ENCODE assay signal across 22 cellular contexts in genomic region chr5:155053482-155053881, GRCh38. TPM values are rescaled to one million over a fixed set of nuclear protein-coding genes. Genes with fewer than 3 reads are reported as not detected.
DNase-seq lines count a peak whose midpoint lies in the region; ATAC-seq, FAIRE-seq and TF ChIP-seq lines count a peak whose summit lies in the region.
"Had no signal": no experiment of that assay in that cellular context is flagged by ENCODE, and none has a peak within 500 bp of the region (broad histone marks: within the 10 kb centered on the region; RNA-seq: fewer than 3 reads in every experiment).

No MANE protein-coding gene starts in this region.

- no peaks in the 10 kb centered on the region for H3K79me2 ChIP-seq in HepG2 (ENCODE audit: insufficient read depth, low read length)
- H3K79me2 ChIP-seq in GM23248 (ENCODE audit: insufficient read depth), result no peaks in the 10 kb centered on the region

- H3K9ac ChIP-seq in HepG2 (ENCODE audit: insufficient read depth, low read depth, low read length), result no peak overlapping the region
- H3K9ac ChIP-seq in GM23248, result no peak overlapping the region

- in situ Hi-C loops in HepG2 (cut with HindIII; ENCODE audit: extremely low pct_ligation_motif_present, low pct_unique_long_range_greater_than_20kb), result no loop called here
- in situ Hi-C loops in GM23248 (cut with MboI), result no loop called here

- H3K27me3 ChIP-seq in HepG2 (ENCODE audit: control insufficient read depth in 1 of 2, insufficient read depth in 2 of 2, low read length in 2 of 2) (no peaks in the 10 kb centered on the region; a peak in 1 of 5 replicates), right lobe of liver (no peaks in the 10 kb centered on the region), heart right ventricle (no peaks in the 10 kb centered on the region), testis (no peaks in the 10 kb centered on the region), GM23248 (replicated peaks; ENCODE audit: insufficient read depth) (no peaks in the 10 kb centered on the region)

- ATAC-seq in HepG2 (peak; percentile 54), right lobe of liver (no peak), heart right ventricle (peak in 6 of 8 donors; percentile 69 to 91 (median 86)), HG03175 (IDR thresholded peaks at IDR 0.05; ENCODE audit: unreplicated experiment) (no peak)
- ATAC-seq: SK-N-SH treated with all-trans-retinoic acid at 6 μM for 48 hours had no signal

- H3K4me3 ChIP-seq in HepG2 (replicated peaks in 1 of 3; ENCODE audit: insufficient read depth in 1 of 3, low read depth in 2 of 3, low read length in 3 of 3) (no peak overlapping the region), right lobe of liver (no peak overlapping the region), heart right ventricle (no peak overlapping the region), testis (no peak overlapping the region), GM23248 (no peak overlapping the region)

- WGBS in HepG2 (ENCODE audit: low lambda C conversion rate), result 6% methylated on average over 4 of the region's 4 CpGs
- 37% methylated on average over 4 of the region's 4 CpGs for WGBS in right lobe of liver (ENCODE audit: insufficient coverage, low coverage, low lambda C conversion rate, missing lambda C conversion rate)
- WGBS in heart right ventricle, 2 donors, result 25 to 26% methylated on average over 4 of the region's 4 CpGs
- WGBS in testis, 2 donors, result 24 to 25% methylated on average over 4 of the region's 4 CpGs
- 0 to 1% methylated on average over 4 of the region's 4 CpGs for WGBS in GM23248 (ENCODE audit: low coverage in 1 of 2, low lambda C conversion rate in 2 of 2, missing lambda C conversion rate in 2 of 2), 2 experiments

- H3K4me1 ChIP-seq in HepG2 (ENCODE audit: insufficient read depth, low read length), result peaks cover 31% of the 10 kb centered on the region
- no peaks in the 10 kb centered on the region for H3K4me1 ChIP-seq in right lobe of liver
- H3K4me1 ChIP-seq in heart right ventricle, result peaks cover 0 to 17% (median 9%) of the 10 kb centered on the region in 9 donors
- H3K4me1 ChIP-seq in testis, result no peaks in the 10 kb centered on the region
- H3K4me1 ChIP-seq in GM23248 (ENCODE audit: insufficient read depth), result no peaks in the 10 kb centered on the region

- CTCF ChIA-PET in HepG2 (lab: Yijun Ruan, JAX; ENCODE audit: low intra/inter-chr PET ratio, low total read pairs), result no interaction called here

- TF ChIP-seq CTCF in HepG2 (CRISPR knock-in tag; IDR thresholded peaks at IDR 0.05) (no peak), right lobe of liver (IDR thresholded peaks at IDR 0.05) (no peak), heart right ventricle (IDR thresholded peaks at IDR 0.05) (no peak), testis (IDR thresholded peaks at IDR 0.05) (no peak)

- no peaks in the 10 kb centered on the region for H3F3A ChIP-seq in GM23248 (ENCODE audit: insufficient read depth)

- TF ChIP-seq POLR2A in HepG2 (IDR thresholded peaks at IDR 0.05; ENCODE audit: insufficient read depth in 1 of 2, low read depth in 2 of 2, low read length in 2 of 2) (no peak), right lobe of liver (IDR thresholded peaks at IDR 0.05) (no peak), testis (IDR thresholded peaks at IDR 0.05) (no peak)

- intact Hi-C loops in HepG2 (cut with micrococcal nuclease; ENCODE audit: unreplicated experiment) (no loop called here), right lobe of liver (cut with DNase I) (no loop called here), heart right ventricle (cut with DNase I) (loop anchor here in 2 of 10 donors (5.0 kb wide), 2 partner anchors 39 to 139 kb away; no protein-coding TSS in a partner anchor), testis (cut with DNase I; ENCODE audit: low total_unique reads) (no loop called here)

- H4K20me1 ChIP-seq in HepG2 (ENCODE audit: insufficient read depth, low read length) (no peaks in the 10 kb centered on the region), GM23248 (ENCODE audit: insufficient read depth) (no peaks in the 10 kb centered on the region)

- H3K4me2 ChIP-seq in HepG2 (ENCODE audit: low read depth, low read length), result no peak overlapping the region
- no peak overlapping the region for H3K4me2 ChIP-seq in GM23248 (ENCODE audit: unreplicated experiment)

- H3K36me3 ChIP-seq in HepG2 (replicated peaks in 1 of 2; ENCODE audit: control insufficient read depth in 1 of 2, insufficient read depth in 2 of 2, low read length in 2 of 2), result no peaks in the 10 kb centered on the region
- H3K36me3 ChIP-seq in right lobe of liver, result no peaks in the 10 kb centered on the region
- H3K36me3 ChIP-seq in heart right ventricle, result no peaks in the 10 kb centered on the region
- H3K36me3 ChIP-seq in testis (ENCODE audit: low read depth, missing control alignments), result no peaks in the 10 kb centered on the region
- no peaks in the 10 kb centered on the region for H3K36me3 ChIP-seq in GM23248 (ENCODE audit: low read depth)

- FAIRE-seq in HepG2 (lab: Jason Lieb, UNC), result no peak
- FAIRE-seq: A204.1, GM12891, GM18507, H1, HTR-8/SVneo had no signal

- H3K9me2 ChIP-seq in GM23248 (ENCODE audit: insufficient read depth), result no peaks in the 10 kb centered on the region

- no peaks in the 10 kb centered on the region for H3K9me3 ChIP-seq in HepG2 (ENCODE audit: low read length)
- no peaks in the 10 kb centered on the region for H3K9me3 ChIP-seq in right lobe of liver
- H3K9me3 ChIP-seq in heart right ventricle, result no peaks in the 10 kb centered on the region
- no peaks in the 10 kb centered on the region for H3K9me3 ChIP-seq in testis
- no peaks in the 10 kb centered on the region for H3K9me3 ChIP-seq in GM23248 (ENCODE audit: low read depth)

- H3K27ac ChIP-seq in HepG2 (ENCODE audit: extremely low read length, insufficient read depth, low read length) (no peak overlapping the region), right lobe of liver (no peak overlapping the region), heart right ventricle (peak overlapping the region in 6 of 10 donors; percentile 44 to 72 (median 50)), testis (no peak overlapping the region), GM23248 (no peak overlapping the region)
- H3K27ac ChIP-seq: HL-60 had no signal

- TF ChIP-seq EP300 in HepG2 (IDR thresholded peaks at IDR 0.05; ENCODE audit: low read depth in 2 of 2, low read length in 2 of 2), result no peak
- TF ChIP-seq EP300 in HepG2 (CRISPR knock-in tag; IDR thresholded peaks at IDR 0.05; ENCODE audit: borderline replicate concordance), result no peak

- BruUV-seq in HepG2 (replicated peaks; lab: Mats Ljungman, UMichigan), result no TSS peak

- H2AFZ ChIP-seq in HepG2 (ENCODE audit: low read length) (no peak overlapping the region), GM23248 (no peak overlapping the region)

- no peak for DNase-seq in HepG2 (ENCODE audit: low spot score)
- DNase-seq in right lobe of liver, result no peak
- DNase-seq in heart right ventricle, result peak in 1 of 2 donors; percentile 19
- DNase-seq in islet precursor cell, result peak; percentile 82
- peak; percentile 46 for DNase-seq in testis
- no peak for DNase-seq in RKO (ENCODE audit: low spot score)
- no peak for DNase-seq in GM23248
- DNase-seq: C1 segment of cervical spinal cord, DND-41, GF-D8, NCI-H1417, NCI-H2029, NCI-H2171, NCI-H774 had no signal

- POLR2A ChIA-PET in HepG2 (lab: Yijun Ruan, JAX), result no interaction called here

- no peak for TF ChIP-seq RAD21 in HepG2 (CRISPR knock-in tag; IDR thresholded peaks at IDR 0.05)

TF ChIP-seq in HepG2, 621 proteins besides CTCF, POLR2A, EP300 and RAD21:
- TF ChIP-seq ZNF775 (CRISPR knock-in tag; IDR thresholded peaks at IDR 0.05; ENCODE audit: borderline replicate concordance), result no peak
- no peak for TF ChIP-seq JUNB (CRISPR knock-in tag; IDR thresholded peaks at IDR 0.05; ENCODE audit: borderline replicate concordance)
- TF ChIP-seq MBD4 (IDR thresholded peaks at IDR 0.05; ENCODE audit: borderline replicate concordance, low read length), result no peak
- no peak for TF ChIP-seq HOXA5 (CRISPR knock-in tag; IDR thresholded peaks at IDR 0.05)
- TF ChIP-seq CC2D1A (CRISPR knock-in tag; IDR thresholded peaks at IDR 0.05), result no peak
- TF ChIP-seq KDM1A (CRISPR knock-in tag; IDR thresholded peaks at IDR 0.05), result no peak
- no peak for TF ChIP-seq ZIK1 (CRISPR knock-in tag; IDR thresholded peaks at IDR 0.05; ENCODE audit: borderline replicate concordance, low read depth)

RNA-seq across cellular contexts. Expression of gene KIF4B, which starts 39.9 kb away (rescaled TPM):
- total RNA-seq in HepG2 (2016; rRNA removed; fragmentation: Illumina TruSeq; extraction: Trizol) (0.04 and 0.11 TPM in 2 replicates), right lobe of liver (not detected), heart right ventricle (under 1 TPM in 4 of 10 donors, not detected in 6; 0.05 to 0.11 (median 0.08) TPM), testis (1 to 10 TPM; 3.0 to 6.6 TPM)
- not detected in 2 replicates for total RNA-seq in HepG2 (2016; cell fraction: cytosol; rRNA removed; fragmentation: Illumina TruSeq; extraction: Trizol; ENCODE audit: low read depth)
- total RNA-seq in HepG2 (2016; cell fraction: insoluble cytoplasmic fraction; rRNA removed; fragmentation: Illumina TruSeq; extraction: Trizol), result 0.12 TPM in 1 of 2 replicates, not detected in the other
- not detected in 2 replicates for total RNA-seq in HepG2 (2016; cell fraction: membrane; rRNA removed; fragmentation: Illumina TruSeq; extraction: Trizol)
- 0.12 TPM in 1 of 2 replicates, not detected in the other for total RNA-seq in HepG2 (2016; cell fraction: nucleus; rRNA removed; fragmentation: Illumina TruSeq; extraction: Trizol)
- polyA plus RNA-seq in HepG2 (2011; rRNA removed) (not detected in 2 replicates), heart right ventricle (not detected), testis (ENCODE audit: insufficient read depth, low read depth, low replicate concordance) (10.6 TPM), GM23248 (2016; fragmentation: Nextera tagmentation; extraction: Ambion mirVana) (not detected in 2 replicates)
- polyA plus RNA-seq in HepG2 (2011; cell fraction: cytosol; rRNA removed), result 0.01 TPM in 1 of 2 replicates, not detected in the other
- 0.02 TPM in 1 of 2 replicates, not detected in the other for polyA plus RNA-seq in HepG2 (2011; cell fraction: nucleus; rRNA removed)
- polyA plus RNA-seq in HepG2 (2012), result 0.04 and 0.05 TPM in 2 replicates
- polyA plus RNA-seq in HepG2 (2016; cell fraction: cytosol; fragmentation: Illumina TruSeq; extraction: Trizol; ENCODE audit: low read depth), result not detected in 2 replicates
- not detected in 2 replicates for polyA plus RNA-seq in HepG2 (2016; cell fraction: insoluble cytoplasmic fraction; fragmentation: Illumina TruSeq; extraction: Trizol; ENCODE audit: low read depth)
- polyA plus RNA-seq in HepG2 (2016; cell fraction: membrane; fragmentation: Illumina TruSeq; extraction: Trizol; ENCODE audit: low read depth), result not detected in 2 replicates
- polyA plus RNA-seq in HepG2 (2016; cell fraction: nucleus; fragmentation: Illumina TruSeq; extraction: Trizol; ENCODE audit: insufficient read depth, low read depth), result not detected in 2 replicates
- polyA minus RNA-seq in HepG2 (2011; rRNA and poly(A)+ RNA removed; ENCODE audit: low replicate concordance), result 0.12 TPM in 1 of 2 replicates, not detected in the other
- polyA minus RNA-seq in HepG2 (2011; cell fraction: cytosol; rRNA and poly(A)+ RNA removed), result not detected in 2 replicates
- 0.13 and 0.37 TPM in 2 replicates for polyA minus RNA-seq in HepG2 (2011; cell fraction: nucleus; rRNA and poly(A)+ RNA removed)
- total RNA-seq in GM23248 (2014; rRNA removed; shearing (Covaris generic)), result not detected in 2 replicates

Comparison
In these comparisons a context has a peak if more than half of its experiments do, and no peak if none do; other contexts are left out.
1. ATAC-seq: peak in HepG2 (single experiment) and heart right ventricle (6 of 8); none in right lobe of liver (0 of 4) and HG03175 (single experiment).
2. DNase-seq: peak in islet precursor cell (single experiment) and testis (single experiment); none in HepG2 (single experiment), right lobe of liver (0 of 3), RKO (single experiment) and GM23248 (single experiment).
3. H3K27ac ChIP-seq: peak in heart right ventricle (6 of 10); none in HepG2 (single experiment), right lobe of liver (0 of 3), testis (0 of 2) and GM23248 (single experiment).